19 cellular contexts compared by ENCODE assay signal in genomic region chr10:73379064-73379748, GRCh38. TPM values are rescaled to one million over a fixed set of nuclear protein-coding genes. Genes with fewer than 3 reads are reported as not detected.
A peak's percentile ranks its signal among the peaks of the same experiment; 100 is the strongest.
DNase-seq lines count a peak whose midpoint lies in the region; ATAC-seq and TF ChIP-seq lines count a peak whose summit lies in the region.
"Had no signal": no experiment of that assay in that cellular context is flagged by ENCODE, and none has a peak within 500 bp of the region (broad histone marks: within the 10 kb centered on the region; RNA-seq: fewer than 3 reads in every experiment).

No MANE protein-coding gene starts in this region.

- H3K36me3 Mint-ChIP-seq in activated CD8-positive, alpha-beta memory T cell treated with anti-CD3 and anti-CD28 coated beads, Interleukin-2, amount 10 ng/mL, durations not matched to agents 7 days and 5 days, result peaks cover 49% of the 10 kb centered on the region
- H3K36me3 Mint-ChIP-seq in activated naive CD8-positive, alpha-beta T cell treated with anti-CD3 and anti-CD28 coated beads, Interleukin-2, amount 50 U/mL, for 24 hours (ENCODE audit: low read depth), result peaks cover 59% of the 10 kb centered on the region
- H3K36me3 Mint-ChIP-seq in stimulated activated naive CD8-positive, alpha-beta T cell treated with anti-CD3 and anti-CD28 coated beads, Interleukin-15, Interleukin-2, amounts not matched to agents 100 ng/mL and 50 ng/mL, for 24 hours (ENCODE audit: low read depth), result peaks cover 74% of the 10 kb centered on the region

- H3K36me3 ChIP-seq in Loucy (ENCODE audit: insufficient read depth, low read length), result peaks cover 88% of the 10 kb centered on the region

- H3K4me1 ChIP-seq in Loucy (ENCODE audit: insufficient read depth, low read length, poor library complexity, severe bottlenecking), result peaks cover 11% of the 10 kb centered on the region
- H3K4me1 ChIP-seq: ascending aorta, left lung, upper lobe of left lung had no signal

- no peaks in the 10 kb centered on the region for H3K27me3 ChIP-seq in Loucy (ENCODE audit: insufficient read depth, low read length, poor library complexity, severe bottlenecking)
- H3K27me3 ChIP-seq: ascending aorta, left lung, upper lobe of left lung had no signal

- no peak overlapping the region for H2AFZ ChIP-seq in Loucy (ENCODE audit: low read length)

- H3K9me3 ChIP-seq in Loucy (ENCODE audit: insufficient read depth, low read depth, low read length), result no peaks in the 10 kb centered on the region
- H3K9me3 ChIP-seq: ascending aorta, left lung, upper lobe of left lung had no signal

- DNase-seq in activated CD8-positive, alpha-beta memory T cell treated with anti-CD3 and anti-CD28 coated beads, Interleukin-2, amount 10 ng/mL, durations not matched to agents 7 days and 5 days, result no peak
- no peak for DNase-seq in activated CD8-positive, alpha-beta memory T cell treated with anti-CD3 and anti-CD28 coated beads for 24 hours
- DNase-seq in activated naive CD8-positive, alpha-beta T cell treated with anti-CD3 and anti-CD28 coated beads, Interleukin-2, amount 50 U/mL, for 24 hours, result no peak
- no peak for DNase-seq in Kasumi-1 (lab: John Stamatoyannopoulos, UW)
- DNase-seq: activated CD4-positive, CD25-positive, alpha-beta regulatory T cell; foreskin fibroblast; H9; left lung; NCI-H2081; NCI-H510A treated with DMSO at 0.1 percent for 48 hours; SHP77 treated with DMSO at 0.1 percent for 48 hours; upper lobe of left lung had no signal

- CTCF ChIA-PET in activated CD8-positive, alpha-beta memory T cell treated with anti-CD3 and anti-CD28 coated beads, Interleukin-2, amount 10 ng/mL, durations not matched to agents 7 days and 5 days (lab: Charles Lee), result interaction anchor here (1.0 to 3.0 kb wide), 2 partner anchors 20 to 22 kb away, joined by 3 to 8 read pairs; partner anchors contain the start of gene CFAP70

- no peaks in the 10 kb centered on the region for H3K27me3 Mint-ChIP-seq in activated CD8-positive, alpha-beta memory T cell treated with anti-CD3 and anti-CD28 coated beads, Interleukin-2, amount 10 ng/mL, durations not matched to agents 7 days and 5 days
- H3K27me3 Mint-ChIP-seq in activated naive CD8-positive, alpha-beta T cell treated with anti-CD3 and anti-CD28 coated beads, Interleukin-2, amount 50 U/mL, for 24 hours, result no peaks in the 10 kb centered on the region
- H3K27me3 Mint-ChIP-seq in stimulated activated naive CD8-positive, alpha-beta T cell treated with anti-CD3 and anti-CD28 coated beads, Interleukin-15, Interleukin-2, amounts not matched to agents 100 ng/mL and 50 ng/mL, for 24 hours, result no peaks in the 10 kb centered on the region
- H3K27me3 Mint-ChIP-seq: CD4-positive, CD25-positive, alpha-beta regulatory T cell had no signal

- H3K4me3 Mint-ChIP-seq in activated CD8-positive, alpha-beta memory T cell treated with anti-CD3 and anti-CD28 coated beads, Interleukin-2, amount 10 ng/mL, durations not matched to agents 7 days and 5 days, result no peak overlapping the region
- H3K4me3 Mint-ChIP-seq in activated naive CD8-positive, alpha-beta T cell treated with anti-CD3 and anti-CD28 coated beads, Interleukin-2, amount 50 U/mL, for 24 hours, result no peak overlapping the region
- H3K4me3 Mint-ChIP-seq in stimulated activated naive CD8-positive, alpha-beta T cell treated with anti-CD3 and anti-CD28 coated beads, Interleukin-15, Interleukin-2, amounts not matched to agents 100 ng/mL and 50 ng/mL, for 24 hours, result no peak overlapping the region
- H3K4me3 Mint-ChIP-seq: CD4-positive, CD25-positive, alpha-beta regulatory T cell; H9 had no signal

- H3K4me2 ChIP-seq in Loucy (ENCODE audit: low read depth, low read length, poor library complexity, severe bottlenecking), result peak overlapping the region; percentile 14
- H3K4me2 ChIP-seq: smooth muscle cell had no signal

- no peaks in the 10 kb centered on the region for H3K9me2 ChIP-seq in Loucy (replicated peaks; ENCODE audit: low read depth, low read length)

- no peaks in the 10 kb centered on the region for H3K79me2 ChIP-seq in Loucy (ENCODE audit: insufficient read depth, low read length)

- ATAC-seq in activated CD8-positive, alpha-beta memory T cell treated with anti-CD3 and anti-CD28 coated beads, Interleukin-2, amount 10 ng/mL, durations not matched to agents 7 days and 5 days, result peak; percentile 72
- no peak for ATAC-seq in activated naive CD8-positive, alpha-beta T cell treated with anti-CD3 and anti-CD28 coated beads, Interleukin-2, amount 50 U/mL, for 24 hours
- ATAC-seq in HG02642 (IDR thresholded peaks at IDR 0.05; ENCODE audit: poor library complexity, unreplicated experiment) (no peak), GM18858 (IDR thresholded peaks at IDR 0.05; ENCODE audit: unreplicated experiment) (no peak)
- ATAC-seq: left lung had no signal

- no peaks in the 10 kb centered on the region for H3K9me3 Mint-ChIP-seq in activated CD8-positive, alpha-beta memory T cell treated with anti-CD3 and anti-CD28 coated beads, Interleukin-2, amount 10 ng/mL, durations not matched to agents 7 days and 5 days (ENCODE audit: low read depth)
- no peaks in the 10 kb centered on the region for H3K9me3 Mint-ChIP-seq in activated naive CD8-positive, alpha-beta T cell treated with anti-CD3 and anti-CD28 coated beads, Interleukin-2, amount 50 U/mL, for 24 hours
- no peaks in the 10 kb centered on the region for H3K9me3 Mint-ChIP-seq in stimulated activated naive CD8-positive, alpha-beta T cell treated with anti-CD3 and anti-CD28 coated beads, Interleukin-15, Interleukin-2, amounts not matched to agents 100 ng/mL and 50 ng/mL, for 24 hours
- H3K9me3 Mint-ChIP-seq: CD4-positive, CD25-positive, alpha-beta regulatory T cell; H9 had no signal

- H3K4me1 Mint-ChIP-seq in activated CD8-positive, alpha-beta memory T cell treated with anti-CD3 and anti-CD28 coated beads, Interleukin-2, amount 10 ng/mL, durations not matched to agents 7 days and 5 days, result peaks cover 17% of the 10 kb centered on the region
- peaks cover 8% of the 10 kb centered on the region for H3K4me1 Mint-ChIP-seq in activated naive CD8-positive, alpha-beta T cell treated with anti-CD3 and anti-CD28 coated beads, Interleukin-2, amount 50 U/mL, for 24 hours
- H3K4me1 Mint-ChIP-seq in stimulated activated naive CD8-positive, alpha-beta T cell treated with anti-CD3 and anti-CD28 coated beads, Interleukin-15, Interleukin-2, amounts not matched to agents 100 ng/mL and 50 ng/mL, for 24 hours (ENCODE audit: low read depth), result peaks cover 7% of the 10 kb centered on the region
- H3K4me1 Mint-ChIP-seq: H9 had no signal

- peak overlapping the region; percentile 71 for H3K27ac Mint-ChIP-seq in activated CD8-positive, alpha-beta memory T cell treated with anti-CD3 and anti-CD28 coated beads, Interleukin-2, amount 10 ng/mL, durations not matched to agents 7 days and 5 days
- peak overlapping the region; percentile 25 for H3K27ac Mint-ChIP-seq in activated naive CD8-positive, alpha-beta T cell treated with anti-CD3 and anti-CD28 coated beads, Interleukin-2, amount 50 U/mL, for 24 hours
- peak overlapping the region; percentile 24 for H3K27ac Mint-ChIP-seq in stimulated activated naive CD8-positive, alpha-beta T cell treated with anti-CD3 and anti-CD28 coated beads, Interleukin-15, Interleukin-2, amounts not matched to agents 100 ng/mL and 50 ng/mL, for 24 hours
- H3K27ac Mint-ChIP-seq: H9 had no signal

- no peaks in the 10 kb centered on the region; the same call in 1 of the 2 replicates for H3F3A ChIP-seq in Loucy (ENCODE audit: low read depth)

- TF ChIP-seq CTCF in Loucy (conservative IDR thresholded peaks at IDR 0.05; ENCODE audit: low read length), result no peak

- peak overlapping the region; percentile 15 for H3K9ac ChIP-seq in Loucy (ENCODE audit: low read depth, low read length, poor library complexity, severe bottlenecking)

- H4K20me1 ChIP-seq in Loucy (ENCODE audit: insufficient read depth, low read length, poor library complexity, severe bottlenecking), result no peaks in the 10 kb centered on the region

- peak overlapping the region; percentile 22 for H3K4me3 ChIP-seq in Loucy (ENCODE audit: low read length, poor library complexity, severe bottlenecking)
- H3K4me3 ChIP-seq: ascending aorta, left lung, smooth muscle cell, upper lobe of left lung had no signal

RNA-seq across cellular contexts. Expression of gene CFAP70, which starts 20.5 kb away (rescaled TPM):
- under 1 TPM; 0.38 to 0.80 TPM for total RNA-seq in activated CD8-positive, alpha-beta memory T cell treated with anti-CD3 and anti-CD28 coated beads, Interleukin-2, amount 10 ng/mL, durations not matched to agents 7 days and 5 days
- total RNA-seq: ascending aorta had no signal

RNA-seq across cellular contexts. Expression of gene ANXA7, which starts 34.7 kb away (rescaled TPM):
- 100 to 1,000 TPM in 1 of 2 experiments, 10 to 100 TPM in 1; 80.4 to 113 TPM for total RNA-seq in activated CD8-positive, alpha-beta memory T cell treated with anti-CD3 and anti-CD28 coated beads, Interleukin-2, amount 10 ng/mL, durations not matched to agents 7 days and 5 days

RNA-seq across cellular contexts. Expression of gene MSS51, which starts 54.2 kb away (rescaled TPM):
- total RNA-seq in activated CD8-positive, alpha-beta memory T cell treated with anti-CD3 and anti-CD28 coated beads, Interleukin-2, amount 10 ng/mL, durations not matched to agents 7 days and 5 days, result 1 to 10 TPM; 2.9 to 4.1 TPM
- total RNA-seq: ascending aorta had no signal
